In genomic region chr5:177478711-177479646, GRCh38 we compare ENCODE assay signal across 8 cellular contexts. TPM values are rescaled to one million over a fixed set of nuclear protein-coding genes. Genes with fewer than 3 reads are reported as not detected.
DNase-seq lines count a peak whose midpoint lies in the region; ATAC-seq and TF ChIP-seq lines count a peak whose summit lies in the region.

No MANE protein-coding gene starts in this region.

- CTCF ChIA-PET in activated CD8-positive, alpha-beta T cell treated with anti-CD3 and anti-CD28 coated beads for 36 hours (lab: Charles Lee): interaction anchor here (0.7 to 6.5 kb wide), 11 partner anchors 10 to 170 kb away, joined by 3 to 48 read pairs (median 4); partner anchors contain the start of gene PDLIM7

- H3K27me3 Mint-ChIP-seq in activated CD8-positive, alpha-beta T cell treated with anti-CD3 and anti-CD28 coated beads for 36 hours: no peaks in the 10 kb centered on the region

- peaks cover 52% of the 10 kb centered on the region for H3K4me1 Mint-ChIP-seq in activated CD8-positive, alpha-beta T cell treated with anti-CD3 and anti-CD28 coated beads for 36 hours (ENCODE audit: low read depth)

- no peak for TF ChIP-seq CTCF in activated CD8-positive, alpha-beta T cell treated with anti-CD3 and anti-CD28 coated beads for 36 hours (IDR thresholded peaks at IDR 0.05)
- no peak for TF ChIP-seq CTCF in GM20000 (IDR thresholded peaks at IDR 0.05; ENCODE audit: extremely low read depth, missing control alignments)

- peak; percentile 76 for ATAC-seq in activated CD8-positive, alpha-beta T cell treated with anti-CD3 and anti-CD28 coated beads for 36 hours
- ATAC-seq in Right ventricle myocardium inferior (peak; percentile 93), GM19452 (IDR thresholded peaks at IDR 0.05; ENCODE audit: unreplicated experiment) (no peak)

- peaks cover 36% of the 10 kb centered on the region for H3K4me1 ChIP-seq in rectal smooth muscle tissue (ENCODE audit: control insufficient read depth, insufficient read depth, low read length)

- POLR2A ChIA-PET in activated CD8-positive, alpha-beta T cell treated with anti-CD3 and anti-CD28 coated beads for 36 hours (lab: Charles Lee): interaction anchor here (0.6 to 22.8 kb wide), 7 partner anchors 16 to 168 kb away, joined by 3 to 294 read pairs (median 3); partner anchors contain the start of genes PDLIM7, PRR7 and SLC34A1

- peak overlapping the region; percentile 98 for H3K27ac Mint-ChIP-seq in activated CD8-positive, alpha-beta T cell treated with anti-CD3 and anti-CD28 coated beads for 36 hours

- peaks cover 8% of the 10 kb centered on the region for H3K36me3 Mint-ChIP-seq in activated CD8-positive, alpha-beta T cell treated with anti-CD3 and anti-CD28 coated beads for 36 hours (ENCODE audit: low read depth)

- H3K4me3 ChIP-seq in rectal smooth muscle tissue (ENCODE audit: low read length): no peak overlapping the region

- no peaks in the 10 kb centered on the region for H3K9me3 Mint-ChIP-seq in activated CD8-positive, alpha-beta T cell treated with anti-CD3 and anti-CD28 coated beads for 36 hours

- H3K9ac ChIP-seq in rectal smooth muscle tissue (ENCODE audit: low read length): peak overlapping the region; percentile 42

- intact Hi-C loops in activated CD8-positive, alpha-beta T cell treated with anti-CD3 and anti-CD28 coated beads for 36 hours (cut with micrococcal nuclease): no loop called here
- intact Hi-C loops in Right ventricle myocardium inferior (cut with DNase I): loop anchor here (1.0 kb wide), 1 partner anchor 17 kb away; no protein-coding TSS in a partner anchor

- DNase-seq in stimulated activated CD4-positive, alpha-beta T cell treated with anti-CD3 and anti-CD28 coated beads, Interleukin-1b, Interleukin-23, amount 100 ng/mL, for 48 hours: peak; percentile 58
- no peak for DNase-seq in stimulated activated CD4-positive, alpha-beta T cell treated with anti-CD3 and anti-CD28 coated beads, Interleukin-12 subunit alpha, Interleukin-12 subunit beta, amount 100 ng/mL, for 4 hours
- DNase-seq in activated CD8-positive, alpha-beta T cell treated with anti-CD3 and anti-CD28 coated beads for 36 hours: peak; percentile 80
- DNase-seq in Right ventricle myocardium inferior (ENCODE audit: missing footprints) (peak; percentile 93), GM20000 (ENCODE audit: low spot score) (no peak), NCI-H524 treated with DMSO at 0.1 percent for 48 hours (lab: John Stamatoyannopoulos, UW) (no peak)

- peak overlapping the region; percentile 32 for H3K4me3 Mint-ChIP-seq in activated CD8-positive, alpha-beta T cell treated with anti-CD3 and anti-CD28 coated beads for 36 hours

- H3K27ac ChIP-seq in rectal smooth muscle tissue (ENCODE audit: low read depth, low read length): peak overlapping the region; percentile 88

- H3K36me3 ChIP-seq in rectal smooth muscle tissue (ENCODE audit: control insufficient read depth, insufficient read depth, low read length): peaks cover 3% of the 10 kb centered on the region

- no peaks in the 10 kb centered on the region for H3K27me3 ChIP-seq in rectal smooth muscle tissue (ENCODE audit: control insufficient read depth, insufficient read depth, low read length)

RNA-seq across cellular contexts. Expression of gene DBN1, which starts 5.5 kb away (rescaled TPM):
- 100 to 1,000 TPM; 101 to 105 TPM for total RNA-seq in activated CD8-positive, alpha-beta T cell treated with anti-CD3 and anti-CD28 coated beads for 36 hours
- 32.2 TPM for total RNA-seq in Right ventricle myocardium inferior

RNA-seq across cellular contexts. Expression of gene PDLIM7, which starts 18.4 kb away (rescaled TPM):
- total RNA-seq in activated CD8-positive, alpha-beta T cell treated with anti-CD3 and anti-CD28 coated beads for 36 hours: 10 to 100 TPM; 68.4 to 73.0 TPM
- 43.1 TPM for total RNA-seq in Right ventricle myocardium inferior

RNA-seq across cellular contexts. Expression of gene DOK3, which starts 30.6 kb away (rescaled TPM):
- total RNA-seq in activated CD8-positive, alpha-beta T cell treated with anti-CD3 and anti-CD28 coated beads for 36 hours: 1 to 10 TPM; 7.4 to 8.0 TPM
- 4.4 TPM for total RNA-seq in Right ventricle myocardium inferior

RNA-seq across cellular contexts. Expression of gene PRR7, which starts 32.4 kb away (rescaled TPM):
- total RNA-seq in activated CD8-positive, alpha-beta T cell treated with anti-CD3 and anti-CD28 coated beads for 36 hours: 10 to 100 TPM; 32.6 to 36.4 TPM
- 1.4 TPM for total RNA-seq in Right ventricle myocardium inferior

RNA-seq across cellular contexts. Expression of gene DDX41, which starts 37.8 kb away (rescaled TPM):
- total RNA-seq in activated CD8-positive, alpha-beta T cell treated with anti-CD3 and anti-CD28 coated beads for 36 hours: 100 to 1,000 TPM; 226 to 228 TPM
- 30.1 TPM for total RNA-seq in Right ventricle myocardium inferior

Comparison
In these comparisons a context has a peak if more than half of its experiments do, and no peak if none do; other contexts are left out.
1. DNase-seq: peak in stimulated activated CD4-positive, alpha-beta T cell treated with anti-CD3 and anti-CD28 coated beads, Interleukin-1b, Interleukin-23, amount 100 ng/mL, for 48 hours (single experiment), activated CD8-positive, alpha-beta T cell treated with anti-CD3 and anti-CD28 coated beads for 36 hours (single experiment) and Right ventricle myocardium inferior (single experiment); none in stimulated activated CD4-positive, alpha-beta T cell treated with anti-CD3 and anti-CD28 coated beads, Interleukin-12 subunit alpha, Interleukin-12 subunit beta, amount 100 ng/mL, for 4 hours (single experiment), GM20000 (single experiment) and NCI-H524 treated with DMSO at 0.1 percent for 48 hours (single experiment).